Comparison of ENCODE assay signal across 1 cellular context in genomic region chr7:103129702-103130557, GRCh38.
TF ChIP-seq lines count a peak whose summit lies in the region.

No MANE protein-coding gene starts in this region.

TF ChIP-seq in HEK293T, 16 proteins besides CTCF, POLR2A, EP300 and RAD21 (continued from another document):
- no peak for TF ChIP-seq ARNT (IDR thresholded peaks at IDR 0.05)
TF ChIP-seq in HEK293T: peak in this region for 1.
